Comparison of ENCODE assay signal across 8 cellular contexts in the genomic region with DNA sequence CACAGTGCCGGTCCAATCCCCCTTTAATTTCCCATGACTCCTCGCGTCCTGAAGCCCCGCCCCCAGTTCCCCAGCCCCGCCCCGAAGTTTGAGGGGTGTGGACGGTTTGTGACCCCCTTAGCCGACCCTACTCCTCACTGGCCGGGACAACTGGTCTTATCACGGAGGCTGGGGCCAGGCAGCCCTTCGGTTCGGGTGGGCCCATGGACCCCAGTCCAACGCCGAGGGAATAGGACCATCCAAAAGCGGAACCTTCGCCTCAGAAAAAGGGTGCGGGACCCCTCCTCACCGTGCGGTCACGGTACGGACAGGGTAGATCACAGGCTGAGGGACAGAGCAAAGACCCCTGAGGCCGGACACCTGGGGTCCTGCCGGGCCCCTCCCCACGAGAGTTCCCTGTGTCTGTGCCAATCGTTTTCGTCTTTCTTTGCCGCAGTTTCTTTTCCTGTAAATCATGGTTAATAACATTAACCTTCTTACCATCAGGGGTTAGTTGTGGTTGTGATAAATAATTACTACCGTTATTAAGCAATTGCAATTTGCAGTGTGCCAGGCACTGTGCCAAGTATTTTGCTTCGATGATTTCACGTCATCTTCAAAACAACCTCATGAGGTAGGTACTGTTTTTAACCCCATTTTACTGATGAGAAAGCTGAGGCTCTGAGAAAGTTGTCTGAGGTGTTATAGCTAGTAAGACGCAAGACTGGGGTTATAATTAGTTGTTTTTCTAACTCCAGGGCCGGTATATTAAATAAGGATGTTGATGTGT. TPM values are rescaled to one million over a fixed set of nuclear protein-coding genes. Genes with fewer than 3 reads are reported as not detected.
DNase-seq lines count a peak whose midpoint lies in the region; ATAC-seq, FAIRE-seq and TF ChIP-seq lines count a peak whose summit lies in the region.

No MANE protein-coding gene starts in this region.

- peak overlapping the region; percentile 84 for H2AFZ ChIP-seq in ACC112 (ENCODE audit: low read length, unreplicated experiment)

- FAIRE-seq in GM18507 (lab: Jason Lieb, UNC) = no peak

- H3K36me3 ChIP-seq in ACC112 (ENCODE audit: insufficient read depth, low read length) (no peaks in the 10 kb centered on the region), RWPE2 (ENCODE audit: low read depth) (peaks cover 36% of the 10 kb centered on the region), ectodermal cell (ENCODE audit: control insufficient read depth, insufficient read depth, low read length) (peaks cover 16% of the 10 kb centered on the region), mucosa of descending colon (ENCODE audit: low read depth) (no peaks in the 10 kb centered on the region)

- no peak for TF ChIP-seq CTCF in RWPE2 (IDR thresholded peaks at IDR 0.05; ENCODE audit: poor library complexity, severe bottlenecking)
- TF ChIP-seq CTCF in mucosa of descending colon (IDR thresholded peaks at IDR 0.05) = no peak

- intact Hi-C loops in mucosa of descending colon (cut with DNase I, micrococcal nuclease) = no loop called here

- ATAC-seq in HG02970 (IDR thresholded peaks at IDR 0.05; ENCODE audit: low FRiP score, unreplicated experiment) (peak; percentile 44), RWPE2 (ENCODE audit: low read depth) (peak; percentile 45), mucosa of descending colon (peak; percentile 69)

- H3K27me3 ChIP-seq in ACC112 (ENCODE audit: insufficient read depth, low read length) (no peaks in the 10 kb centered on the region), RWPE2 (ENCODE audit: insufficient read depth, poor library complexity, severe bottlenecking) (no peaks in the 10 kb centered on the region), ectodermal cell (ENCODE audit: control insufficient read depth, insufficient read depth, low read length, poor library complexity, severe bottlenecking) (no peaks in the 10 kb centered on the region)

- H3K27ac ChIP-seq in ACC112 (ENCODE audit: low read depth, low read length) (peak overlapping the region; percentile 94), RWPE2 (ENCODE audit: poor library complexity, severe bottlenecking) (peak overlapping the region; percentile 73), ectodermal cell (ENCODE audit: insufficient read depth, low read depth, low read length, poor library complexity, severe bottlenecking) (peak overlapping the region; percentile 85)

- 9 to 12% methylated on average over 32 of the region's 32 CpGs for WGBS in ectodermal cell, 2 experiments

- H3K9me3 ChIP-seq in RWPE2 (ENCODE audit: severe bottlenecking) = no peaks in the 10 kb centered on the region
- no peaks in the 10 kb centered on the region for H3K9me3 ChIP-seq in ectodermal cell (ENCODE audit: control insufficient read depth, low read length)
- H3K9me3 ChIP-seq in mucosa of descending colon = no peaks in the 10 kb centered on the region

- H3K79me2 ChIP-seq in ACC112 (ENCODE audit: control insufficient read depth, insufficient read depth, low read length, unreplicated experiment) = peaks cover 57% of the 10 kb centered on the region

- H3K4me3 ChIP-seq in ACC112 (ENCODE audit: low read depth, low read length) (peak overlapping the region; percentile 100), RWPE2 (ENCODE audit: severe bottlenecking) (peak overlapping the region; percentile 52), ectodermal cell (ENCODE audit: insufficient read depth, low read depth, low read length) (peak overlapping the region; percentile 99), mucosa of descending colon (peak overlapping the region; percentile 78)

- peak; percentile 65 for DNase-seq in GM18507 (ENCODE audit: extremely low spot score, insufficient read length, low read depth)
- DNase-seq in RWPE2 (ENCODE audit: low spot score) = no peak
- peak in 1 of 3 donors; percentile 55 for DNase-seq in mucosa of descending colon
- DNase-seq in mesenteric fat pad (ENCODE audit: low spot score) = no peak
- no peak for DNase-seq in ureter (ENCODE audit: low spot score)

- H3K4me1 ChIP-seq in ACC112 (ENCODE audit: control insufficient read depth, insufficient read depth, low read length, unreplicated experiment) (peaks cover 20% of the 10 kb centered on the region), RWPE2 (ENCODE audit: insufficient read depth, poor library complexity, severe bottlenecking) (peaks cover 7% of the 10 kb centered on the region), ectodermal cell (ENCODE audit: control insufficient read depth, insufficient read depth, low read length) (no peaks in the 10 kb centered on the region), mucosa of descending colon (ENCODE audit: low read depth) (peaks cover 22% of the 10 kb centered on the region)

RNA-seq across cellular contexts. Expression of gene TMUB2, which starts 0.5 kb away (rescaled TPM):
- 41.7 TPM for polyA plus RNA-seq in ectodermal cell (2013, experiment 1 of 4)
- polyA plus RNA-seq in ectodermal cell (2013, experiment 2 of 4) = 44.8 TPM
- 38.3 TPM for polyA plus RNA-seq in ectodermal cell (2013, experiment 3 of 4)
- 42.5 TPM for polyA plus RNA-seq in ectodermal cell (2013, experiment 4 of 4)
- 10 to 100 TPM; 47.2 to 58.6 (median 49.1) TPM for total RNA-seq in mucosa of descending colon
- 35.8 TPM for total RNA-seq in mesenteric fat pad
- 41.4 TPM for total RNA-seq in ureter

RNA-seq across cellular contexts. Expression of gene ATXN7L3, which starts 12.4 kb away (rescaled TPM):
- 87.9 TPM for polyA plus RNA-seq in ectodermal cell (2013, experiment 1 of 4)
- polyA plus RNA-seq in ectodermal cell (2013, experiment 2 of 4) = 95.0 TPM
- polyA plus RNA-seq in ectodermal cell (2013, experiment 3 of 4) = 70.0 TPM
- 80.2 TPM for polyA plus RNA-seq in ectodermal cell (2013, experiment 4 of 4)
- total RNA-seq in mucosa of descending colon (10 to 100 TPM; 86.8 to 96.4 (median 89.0) TPM), mesenteric fat pad (64.5 TPM), ureter (66.7 TPM)

RNA-seq across cellular contexts. Expression of gene ASB16, which starts 16.8 kb away (rescaled TPM):
- not detected for polyA plus RNA-seq in ectodermal cell (2013, experiment 1 of 4)
- polyA plus RNA-seq in ectodermal cell (2013, experiment 2 of 4) = 0.18 TPM
- polyA plus RNA-seq in ectodermal cell (2013, experiment 3 of 4) = not detected
- 0.20 TPM for polyA plus RNA-seq in ectodermal cell (2013, experiment 4 of 4)
- total RNA-seq in mucosa of descending colon (1 to 10 TPM in 1 of 3 donors, under 1 TPM in 1, not detected in 1; 0.29 to 1.7 TPM), mesenteric fat pad (not detected), ureter (0.36 TPM)

RNA-seq across cellular contexts. Expression of gene UBTF, which starts 32.2 kb away (rescaled TPM):
- polyA plus RNA-seq in ectodermal cell (2013, experiment 1 of 4) = 72.5 TPM
- 71.0 TPM for polyA plus RNA-seq in ectodermal cell (2013, experiment 2 of 4)
- 48.0 TPM for polyA plus RNA-seq in ectodermal cell (2013, experiment 3 of 4)
- 49.3 TPM for polyA plus RNA-seq in ectodermal cell (2013, experiment 4 of 4)
- total RNA-seq in mucosa of descending colon (10 to 100 TPM; 68.6 to 88.4 (median 73.4) TPM), mesenteric fat pad (41.2 TPM), ureter (108 TPM)

RNA-seq across cellular contexts. Expression of gene HROB, which starts 45.6 kb away (rescaled TPM):
- polyA plus RNA-seq in ectodermal cell (2013, experiment 1 of 4) = 13.3 TPM
- 15.9 TPM for polyA plus RNA-seq in ectodermal cell (2013, experiment 2 of 4)
- polyA plus RNA-seq in ectodermal cell (2013, experiment 3 of 4) = 11.8 TPM
- polyA plus RNA-seq in ectodermal cell (2013, experiment 4 of 4) = 12.0 TPM
- total RNA-seq in mucosa of descending colon = 1 to 10 TPM; 1.5 to 3.0 (median 1.8) TPM
- 0.74 TPM for total RNA-seq in mesenteric fat pad
- 1.3 TPM for total RNA-seq in ureter
